ENCODE assay signal across 7 cellular contexts in genomic region chr10:7008645-7009044, GRCh38.
"Had no signal": no experiment of that assay in that cellular context is flagged by ENCODE, and none has a peak within 500 bp of the region (broad histone marks: within the 10 kb centered on the region; RNA-seq: fewer than 3 reads in every experiment).

No MANE protein-coding gene starts in this region.

- FAIRE-seq: G401.6, GM12878, GM12892, GM18507, GM19239 had no signal

- ATAC-seq: GM12878 had no signal

- DNase-seq: GDM1, GF-D8 had no signal

- H3K4me3 ChIP-seq: GM12878 had no signal
